ENCODE assay signal across 31 cellular contexts in genomic region chr19:55680339-55681130, GRCh38. TPM values are rescaled to one million over a fixed set of nuclear protein-coding genes. Genes with fewer than 3 reads are reported as not detected.
DNase-seq lines count a peak whose midpoint lies in the region; ATAC-seq, FAIRE-seq and TF ChIP-seq lines count a peak whose summit lies in the region.
"Had no signal": no experiment of that assay in that cellular context is flagged by ENCODE, and none has a peak within 500 bp of the region (broad histone marks: within the 10 kb centered on the region; RNA-seq: fewer than 3 reads in every experiment).

No MANE protein-coding gene starts in this region.

- no peaks in the 10 kb centered on the region for H3K9me3 ChIP-seq in GM12878 (replicated peaks; ENCODE audit: control insufficient read depth, insufficient read depth, low read length)
- no peaks in the 10 kb centered on the region for H3K9me3 ChIP-seq in mesenchymal stem cell (ENCODE audit: control insufficient read depth, low read length)
- no peaks in the 10 kb centered on the region for H3K9me3 ChIP-seq in testis
- H3K9me3 ChIP-seq: upper lobe of left lung had no signal

- no TSS peak for BruUV-seq in GM12878 (replicated peaks; lab: Mats Ljungman, UMichigan)

- no peak for ATAC-seq in GM12878
- ATAC-seq in HG03280 (IDR thresholded peaks at IDR 0.05; ENCODE audit: unreplicated experiment) = no peak
- ATAC-seq in GM18868 (IDR thresholded peaks at IDR 0.05; ENCODE audit: unreplicated experiment) = no peak
- ATAC-seq: naive thymus-derived CD8-positive, alpha-beta T cell; SK-N-SH treated with all-trans-retinoic acid at 6 μM for 48 hours had no signal

- peak overlapping the region; percentile 83 for H3K27ac Mint-ChIP-seq in activated T-cell treated with anti-CD3 and anti-CD28 coated beads, Interleukin-2, amount 50 U/mL, for 24 hours
- H3K27ac Mint-ChIP-seq: activated naive CD4-positive, alpha-beta T cell treated with anti-CD3 and anti-CD28 coated beads, Interleukin-2, amount 50 U/mL, for 24 hours had no signal

- H4K20me1 ChIP-seq in GM12878 (ENCODE audit: control insufficient read depth, insufficient read depth) = peaks cover 7% of the 10 kb centered on the region

- H3K9ac ChIP-seq in GM12878 (ENCODE audit: control insufficient read depth, insufficient read depth, low read length) = no peak overlapping the region
- H3K9ac ChIP-seq in mesenchymal stem cell (ENCODE audit: low read length) = peak overlapping the region; percentile 1

- no peak overlapping the region for H2BK15ac ChIP-seq in mesenchymal stem cell (ENCODE audit: low read depth, poor library complexity, severe bottlenecking)

- no peak overlapping the region for H2BK5ac ChIP-seq in mesenchymal stem cell (ENCODE audit: low read depth, low read length, poor library complexity, severe bottlenecking)

- SMC1A ChIA-PET in GM12878 (lab: Charles Lee; ENCODE audit: uncharacterized antibody, unreplicated experiment) = no interaction called here

- H3K18ac ChIP-seq in mesenchymal stem cell (ENCODE audit: low read depth in 1 of 2, low read length in 2 of 2) = no peak overlapping the region

- no peak for DNase-seq in activated T-cell treated with anti-CD3 and anti-CD28 coated beads, Interleukin-2, amount 50 U/mL, for 24 hours
- DNase-seq in activated T-cell treated with anti-CD3 and anti-CD28 coated beads for 4 hours (no peak), GM12878 (ENCODE audit: low read depth, low spot score) (no peak), mesenchymal stem cell (no peak), testis (peak; percentile 39), urothelium cell line (ENCODE audit: low spot score) (no peak)
- DNase-seq: 8988T; activated CD4-positive, alpha-beta T cell treated with anti-CD3 and anti-CD28 coated beads, Interleukin-2, amount 50 U/mL, for 48 hours; activated CD4-positive, CD25-positive, alpha-beta regulatory T cell treated with anti-CD3 and anti-CD28 coated beads, Interleukin-2, amount 50 U/mL, for 72 hours; activated CD8-positive, alpha-beta memory T cell treated with anti-CD3 and anti-CD28 coated beads, Interleukin-2, amount 50 U/mL, for 48 hours; anterior cingulate cortex; CD8-positive, alpha-beta memory T cell; DMS 273 treated with DMSO at 0.1 percent for 48 hours; effector CD4-positive, alpha-beta T cell; Karpas-422; midbrain; naive thymus-derived CD8-positive, alpha-beta T cell; NCI-H1417 treated with DMSO at 0.1 percent for 48 hours; NCI-H226; NCI-H69; Right ventricle myocardium superior; stimulated activated CD4-positive, alpha-beta T cell treated with anti-CD3 and anti-CD28 coated beads, Interleukin-4, amount 100 ng/mL, for 1 hour; substantia nigra; upper lobe of left lung had no signal

- H3K27me3 ChIP-seq in GM12878 (replicated peaks in 1 of 2; ENCODE audit: control insufficient read depth in 2 of 2, insufficient read depth in 2 of 2, low read length in 1 of 2) (no peaks in the 10 kb centered on the region), mesenchymal stem cell (ENCODE audit: control insufficient read depth in 1 of 2, insufficient read depth in 1 of 2, low read length in 2 of 2) (no peaks in the 10 kb centered on the region), testis (no peaks in the 10 kb centered on the region)
- H3K27me3 ChIP-seq: upper lobe of left lung had no signal

- peaks cover 61% of the 10 kb centered on the region for H3K4me1 Mint-ChIP-seq in activated T-cell treated with anti-CD3 and anti-CD28 coated beads, Interleukin-2, amount 50 U/mL, for 24 hours (ENCODE audit: low read depth)

- POLR2A ChIA-PET in GM12878 (lab: Charles Lee) = no interaction called here

- RAD21 ChIA-PET in GM12878 (lab: Charles Lee; ENCODE audit: unreplicated experiment) = no interaction called here

- TF ChIP-seq CTCF in GM12878 (IDR thresholded peaks at IDR 0.05 in 2 of 3, conservative IDR thresholded peaks at IDR 0.05 in 1 of 3; ENCODE audit: control insufficient read depth in 2 of 3, extremely low read depth in 1 of 3, insufficient read depth in 1 of 3, low read depth in 3 of 3, low read length in 3 of 3) = no peak
- no peak for TF ChIP-seq CTCF in testis (IDR thresholded peaks at IDR 0.05)

- CTCF ChIA-PET in GM12878 (lab: Yijun Ruan, JAX) = interaction anchor here (0.5 kb wide), 1 partner anchor 320 kb away, joined by 3 read pairs; no protein-coding TSS in a partner anchor

- intact Hi-C loops in GM12878 (cut with micrococcal nuclease; ENCODE audit: unreplicated experiment) (no loop called here), testis (cut with DNase I; ENCODE audit: low total_unique reads) (no loop called here)

- H3K4me2 ChIP-seq in GM12878 (ENCODE audit: control insufficient read depth, insufficient read depth) (peak overlapping the region; percentile 100; the same call in 1 of the 2 replicates), mesenchymal stem cell (ENCODE audit: low read length, poor library complexity, severe bottlenecking) (no peak overlapping the region)

- peaks cover 61% of the 10 kb centered on the region for H3K79me2 ChIP-seq in GM12878 (ENCODE audit: control insufficient read depth, insufficient read depth, low read length)

- FAIRE-seq in GM12878 (lab: Jason Lieb, UNC) (no peak), urothelium cell line (lab: Jason Lieb, UNC) (no peak)
- FAIRE-seq: bronchial epithelial cell had no signal

- H4K91ac ChIP-seq in mesenchymal stem cell (ENCODE audit: low read length) = no peak overlapping the region

- H3K4me1 ChIP-seq in GM12878 (ENCODE audit: control insufficient read depth, insufficient read depth, low read length) (peaks cover 29% of the 10 kb centered on the region), mesenchymal stem cell (ENCODE audit: control insufficient read depth, insufficient read depth, low read depth, low read length) (peaks cover 49% of the 10 kb centered on the region), testis (peaks cover 61% of the 10 kb centered on the region)

- peak overlapping the region; percentile 24 for H2AK5ac ChIP-seq in mesenchymal stem cell (ENCODE audit: low read length, severe bottlenecking)

- no peak for TF ChIP-seq POLR2A in GM12878 (IDR thresholded peaks at IDR 0.05; ENCODE audit: low read depth, low read length)
- TF ChIP-seq POLR2A in testis (IDR thresholded peaks at IDR 0.05) = no peak

- no peak overlapping the region for H2BK120ac ChIP-seq in mesenchymal stem cell (ENCODE audit: low read depth, low read length)

- H3K14ac ChIP-seq in mesenchymal stem cell (ENCODE audit: low read length in 2 of 2) = no peak overlapping the region

- H3K79me1 ChIP-seq in mesenchymal stem cell (replicated peaks; ENCODE audit: low read length, poor library complexity, severe bottlenecking) = peaks cover 10% of the 10 kb centered on the region

- TF ChIP-seq EP300 in GM12878 (IDR thresholded peaks at IDR 0.05; ENCODE audit: borderline replicate concordance in 1 of 2, control insufficient read depth in 1 of 2, low read depth in 2 of 2, low read length in 2 of 2) = no peak

- no peaks in the 10 kb centered on the region for H3K27me3 Mint-ChIP-seq in activated T-cell treated with anti-CD3 and anti-CD28 coated beads, Interleukin-2, amount 50 U/mL, for 24 hours
- H3K27me3 Mint-ChIP-seq: activated naive CD4-positive, alpha-beta T cell treated with anti-CD3 and anti-CD28 coated beads, Interleukin-2, amount 50 U/mL, for 24 hours; CD8-positive, alpha-beta memory T cell; naive thymus-derived CD8-positive, alpha-beta T cell had no signal

- in situ Hi-C loops in GM12878 (cut with MboI) = no loop called here

- H3K36me3 ChIP-seq in GM12878 (ENCODE audit: control insufficient read depth in 2 of 2, insufficient read depth in 2 of 2, low read length in 1 of 2) = peaks cover 20 to 26% of the 10 kb centered on the region in 2 experiments
- H3K36me3 ChIP-seq in mesenchymal stem cell (ENCODE audit: control insufficient read depth in 1 of 2, insufficient read depth in 2 of 2, low read depth in 1 of 2, low read length in 2 of 2) = peaks cover 64 to 76% of the 10 kb centered on the region in 2 experiments
- no peaks in the 10 kb centered on the region for H3K36me3 ChIP-seq in testis (ENCODE audit: low read depth, missing control alignments)

- H2AFZ ChIP-seq in GM12878 (ENCODE audit: control insufficient read depth, low read depth, low read length) (no peak overlapping the region), mesenchymal stem cell (ENCODE audit: low read depth, low read length) (no peak overlapping the region)

- WGBS in GM12878 (ENCODE audit: insufficient coverage, insufficient replicate concordance, low lambda C conversion rate, missing lambda C conversion rate) = 95% methylated on average over 20 of the region's 20 CpGs
- WGBS in mesenchymal stem cell = 97% methylated on average over 20 of the region's 20 CpGs
- WGBS in testis, 2 donors = 73 to 77% methylated on average over 12 to 20 of the region's 20 CpGs

- H3K4me3 Mint-ChIP-seq in activated T-cell treated with anti-CD3 and anti-CD28 coated beads, Interleukin-2, amount 50 U/mL, for 24 hours = no peak overlapping the region
- H3K4me3 Mint-ChIP-seq: activated naive CD4-positive, alpha-beta T cell treated with anti-CD3 and anti-CD28 coated beads, Interleukin-2, amount 50 U/mL, for 24 hours; T-helper 1 cell treated with Interleukin-12 subunit alpha and Interleukin-12 subunit beta and Interleukin-4 antibody, amounts not matched to agents 30 μg/mL and 1 μg/mL, for 36 hours had no signal

- H3K23ac ChIP-seq in mesenchymal stem cell (ENCODE audit: low read length in 2 of 2) = no peak overlapping the region

- H2BK12ac ChIP-seq in mesenchymal stem cell (ENCODE audit: low read length in 2 of 2) = no peak overlapping the region

- H4K8ac ChIP-seq in mesenchymal stem cell (ENCODE audit: low read length) = no peak overlapping the region

- H3K36me3 Mint-ChIP-seq in activated T-cell treated with anti-CD3 and anti-CD28 coated beads, Interleukin-2, amount 50 U/mL, for 24 hours (ENCODE audit: low read depth) = peaks cover 92% of the 10 kb centered on the region

- no peak for TF ChIP-seq RAD21 in GM12878 (IDR thresholded peaks at IDR 0.05; ENCODE audit: insufficient read depth, low read depth, low read length)

- H3K4ac ChIP-seq in mesenchymal stem cell (ENCODE audit: low read depth in 1 of 2, low read length in 2 of 2) = no peak overlapping the region

- H3K4me3 ChIP-seq in GM12878 (no peak overlapping the region), mesenchymal stem cell (ENCODE audit: insufficient read depth in 1 of 2, low read depth in 1 of 2, low read length in 2 of 2) (no peak overlapping the region), testis (no peak overlapping the region)
- H3K4me3 ChIP-seq: upper lobe of left lung had no signal

- H3K27ac ChIP-seq in GM12878 (ENCODE audit: control insufficient read depth, insufficient read depth) (no peak overlapping the region), mesenchymal stem cell (ENCODE audit: low read length, poor library complexity, severe bottlenecking) (peak overlapping the region; percentile 39), testis (peak overlapping the region in 1 of 2 donors; percentile 71)
- H3K27ac ChIP-seq: HL-60, upper lobe of left lung had no signal

- H3K9me3 Mint-ChIP-seq in activated T-cell treated with anti-CD3 and anti-CD28 coated beads, Interleukin-2, amount 50 U/mL, for 24 hours = no peaks in the 10 kb centered on the region
- H3K9me3 Mint-ChIP-seq: activated naive CD4-positive, alpha-beta T cell treated with anti-CD3 and anti-CD28 coated beads, Interleukin-2, amount 50 U/mL, for 24 hours; CD8-positive, alpha-beta memory T cell; naive thymus-derived CD8-positive, alpha-beta T cell; T-helper 1 cell treated with Interleukin-12 subunit alpha and Interleukin-12 subunit beta and Interleukin-4 antibody, amounts not matched to agents 30 μg/mL and 1 μg/mL, for 36 hours had no signal

RNA-seq across cellular contexts. Expression of gene EPN1, which starts 5.5 kb away (rescaled TPM):
- 21.7 and 25.6 TPM in 2 replicates for total RNA-seq in GM12878 (2013; cell fraction: nucleolus; rRNA removed)
- 7.7 and 12.0 TPM in 2 replicates for total RNA-seq in GM12878 (2014; rRNA removed)
- total RNA-seq in GM12878 (2014; rRNA removed; fragmentation: Illumina TruSeq; extraction: Trizol) = 4.7 and 6.2 TPM in 2 replicates
- 79.8 and 88.5 TPM in 2 replicates for total RNA-seq in GM12878 (2021)
- 7.1 TPM for polyA plus RNA-seq in GM12878 (2011; ENCODE audit: low read depth)
- polyA plus RNA-seq in GM12878 (2011; rRNA removed) = 3.4 and 9.3 TPM in 2 replicates
- polyA plus RNA-seq in GM12878 (2011; cell fraction: cytosol; rRNA removed) = 18.3 and 23.2 TPM in 2 replicates
- polyA plus RNA-seq in GM12878 (2011; cell fraction: nucleus; rRNA removed) = 35.8 and 58.4 TPM in 2 replicates
- 28.6 and 36.3 TPM in 2 replicates for polyA plus RNA-seq in GM12878 (2012)
- 2.0 and 6.8 TPM in 2 replicates for polyA plus RNA-seq in GM12878 (2014; fragmentation: Illumina TruSeq; extraction: Trizol)
- under 1 TPM; 0.11 to 0.16 TPM for polyA plus RNA-seq in GM12878 (2014; fragmentation: Nextera tagmentation; extraction: Ambion mirVana)
- polyA plus RNA-seq in GM12878 (2014; rRNA removed) = 36.9 and 47.0 TPM in 2 replicates
- polyA plus RNA-seq in GM12878 (2016; fragmentation: Nextera tagmentation; extraction: Ambion mirVana) = 10 to 100 TPM; 21.8 to 22.1 TPM
- 19.7 and 22.3 TPM in 2 replicates for polyA minus RNA-seq in GM12878 (2011; rRNA and poly(A)+ RNA removed)
- 18.9 and 25.0 TPM in 2 replicates for polyA minus RNA-seq in GM12878 (2011; cell fraction: cytosol; rRNA and poly(A)+ RNA removed)
- polyA minus RNA-seq in GM12878 (2011; cell fraction: nucleus; rRNA and poly(A)+ RNA removed) = 9.1 and 13.6 TPM in 2 replicates
- polyA plus RNA-seq in mesenchymal stem cell (2013, experiment 1 of 2) = 111 TPM
- polyA plus RNA-seq in mesenchymal stem cell (2013, experiment 2 of 2) = 108 TPM
- 100 to 1,000 TPM; 176 to 303 TPM for total RNA-seq in testis
- polyA plus RNA-seq in testis (ENCODE audit: insufficient read depth, low read depth, low replicate concordance) = 134 TPM

RNA-seq across cellular contexts. Expression of gene U2AF2, which starts 25.7 kb away (rescaled TPM):
- 46.0 and 50.9 TPM in 2 replicates for total RNA-seq in GM12878 (2013; cell fraction: nucleolus; rRNA removed)
- total RNA-seq in GM12878 (2014; rRNA removed) (204 and 228 TPM in 2 replicates), GM12878 (2014; rRNA removed; fragmentation: Illumina TruSeq; extraction: Trizol) (112 and 121 TPM in 2 replicates), GM12878 (2021) (308 and 338 TPM in 2 replicates), testis (100 to 1,000 TPM; 264 to 281 TPM)
- 59.4 TPM for polyA plus RNA-seq in GM12878 (2011; ENCODE audit: low read depth)
- polyA plus RNA-seq in GM12878 (2011; rRNA removed) (54.9 and 140 TPM in 2 replicates), GM12878 (2014; fragmentation: Illumina TruSeq; extraction: Trizol) (50.9 and 141 TPM in 2 replicates), GM12878 (2014; fragmentation: Nextera tagmentation; extraction: Ambion mirVana) (1 to 10 TPM; 3.0 to 8.3 TPM), GM12878 (2014; rRNA removed) (284 and 360 TPM in 2 replicates), GM12878 (2016; fragmentation: Nextera tagmentation; extraction: Ambion mirVana) (10 to 100 TPM; 46.2 to 48.9 TPM), testis (ENCODE audit: insufficient read depth, low read depth, low replicate concordance) (163 TPM)
- 239 and 270 TPM in 2 replicates for polyA plus RNA-seq in GM12878 (2011; cell fraction: cytosol; rRNA removed)
- 425 and 604 TPM in 2 replicates for polyA plus RNA-seq in GM12878 (2011; cell fraction: nucleus; rRNA removed)
- polyA plus RNA-seq in GM12878 (2012) = 148 and 173 TPM in 2 replicates
- polyA minus RNA-seq in GM12878 (2011; rRNA and poly(A)+ RNA removed) = 61.6 and 111 TPM in 2 replicates
- polyA minus RNA-seq in GM12878 (2011; cell fraction: cytosol; rRNA and poly(A)+ RNA removed) = 60.9 and 65.2 TPM in 2 replicates
- polyA minus RNA-seq in GM12878 (2011; cell fraction: nucleus; rRNA and poly(A)+ RNA removed) = 63.1 and 102 TPM in 2 replicates
- polyA plus RNA-seq in mesenchymal stem cell (2013, experiment 1 of 2) = 90.3 TPM
- polyA plus RNA-seq in mesenchymal stem cell (2013, experiment 2 of 2) = 82.6 TPM

RNA-seq across cellular contexts. Expression of gene CCDC106, which starts 32.5 kb away (rescaled TPM):
- 8.3 and 8.6 TPM in 2 replicates for total RNA-seq in GM12878 (2013; cell fraction: nucleolus; rRNA removed)
- total RNA-seq in GM12878 (2014; rRNA removed) = 19.2 and 22.5 TPM in 2 replicates
- 11.9 and 12.7 TPM in 2 replicates for total RNA-seq in GM12878 (2014; rRNA removed; fragmentation: Illumina TruSeq; extraction: Trizol)
- 33.1 and 34.2 TPM in 2 replicates for total RNA-seq in GM12878 (2021)
- polyA plus RNA-seq in GM12878 (2011; ENCODE audit: low read depth) = 5.6 TPM
- 7.8 and 16.4 TPM in 2 replicates for polyA plus RNA-seq in GM12878 (2011; rRNA removed)
- 17.5 and 27.2 TPM in 2 replicates for polyA plus RNA-seq in GM12878 (2011; cell fraction: cytosol; rRNA removed)
- polyA plus RNA-seq in GM12878 (2011; cell fraction: nucleus; rRNA removed) = 38.1 and 48.1 TPM in 2 replicates
- polyA plus RNA-seq in GM12878 (2012) = 27.7 and 32.6 TPM in 2 replicates
- polyA plus RNA-seq in GM12878 (2014; fragmentation: Illumina TruSeq; extraction: Trizol) = 7.7 and 19.2 TPM in 2 replicates
- under 1 TPM; 0.04 to 0.14 TPM for polyA plus RNA-seq in GM12878 (2014; fragmentation: Nextera tagmentation; extraction: Ambion mirVana)
- 35.9 and 39.9 TPM in 2 replicates for polyA plus RNA-seq in GM12878 (2014; rRNA removed)
- polyA plus RNA-seq in GM12878 (2016; fragmentation: Nextera tagmentation; extraction: Ambion mirVana) = 10 to 100 TPM; 20.4 to 25.7 TPM
- polyA minus RNA-seq in GM12878 (2011; rRNA and poly(A)+ RNA removed) = 3.4 and 7.2 TPM in 2 replicates
- 5.5 and 7.0 TPM in 2 replicates for polyA minus RNA-seq in GM12878 (2011; cell fraction: cytosol; rRNA and poly(A)+ RNA removed)
- 6.4 and 14.4 TPM in 2 replicates for polyA minus RNA-seq in GM12878 (2011; cell fraction: nucleus; rRNA and poly(A)+ RNA removed)
- 19.4 TPM for polyA plus RNA-seq in mesenchymal stem cell (2013, experiment 1 of 2)
- polyA plus RNA-seq in mesenchymal stem cell (2013, experiment 2 of 2) = 19.0 TPM
- 10 to 100 TPM; 57.0 to 84.9 TPM for total RNA-seq in testis
- 34.5 TPM for polyA plus RNA-seq in testis (ENCODE audit: insufficient read depth, low read depth, low replicate concordance)

RNA-seq across cellular contexts. Expression of gene ZNF581, which starts 37.1 kb away (rescaled TPM):
- 5.3 and 7.2 TPM in 2 replicates for total RNA-seq in GM12878 (2013; cell fraction: nucleolus; rRNA removed)
- 22.1 and 25.4 TPM in 2 replicates for total RNA-seq in GM12878 (2014; rRNA removed)
- total RNA-seq in GM12878 (2014; rRNA removed; fragmentation: Illumina TruSeq; extraction: Trizol) = 14.0 and 14.1 TPM in 2 replicates
- 44.9 and 45.4 TPM in 2 replicates for total RNA-seq in GM12878 (2021)
- 31.2 TPM for polyA plus RNA-seq in GM12878 (2011; ENCODE audit: low read depth)
- polyA plus RNA-seq in GM12878 (2011; rRNA removed) = 13.5 and 19.1 TPM in 2 replicates
- 27.8 and 34.4 TPM in 2 replicates for polyA plus RNA-seq in GM12878 (2011; cell fraction: cytosol; rRNA removed)
- polyA plus RNA-seq in GM12878 (2011; cell fraction: nucleus; rRNA removed) = 21.8 and 24.9 TPM in 2 replicates
- polyA plus RNA-seq in GM12878 (2012) = 43.7 and 58.1 TPM in 2 replicates
- polyA plus RNA-seq in GM12878 (2014; fragmentation: Illumina TruSeq; extraction: Trizol) = 7.8 and 13.2 TPM in 2 replicates
- polyA plus RNA-seq in GM12878 (2014; fragmentation: Nextera tagmentation; extraction: Ambion mirVana) = 10 to 100 TPM in 1 of 2 experiments, 1 to 10 TPM in 1; 4.7 to 18.1 TPM
- 39.6 and 45.3 TPM in 2 replicates for polyA plus RNA-seq in GM12878 (2014; rRNA removed)
- 10 to 100 TPM; 29.1 to 37.0 TPM for polyA plus RNA-seq in GM12878 (2016; fragmentation: Nextera tagmentation; extraction: Ambion mirVana)
- polyA minus RNA-seq in GM12878 (2011; rRNA and poly(A)+ RNA removed) = 15.2 and 28.9 TPM in 2 replicates
- polyA minus RNA-seq in GM12878 (2011; cell fraction: cytosol; rRNA and poly(A)+ RNA removed) = 11.5 and 15.8 TPM in 2 replicates
- 6.0 and 9.0 TPM in 2 replicates for polyA minus RNA-seq in GM12878 (2011; cell fraction: nucleus; rRNA and poly(A)+ RNA removed)
- polyA plus RNA-seq in mesenchymal stem cell (2013, experiment 1 of 2) = 30.2 TPM
- polyA plus RNA-seq in mesenchymal stem cell (2013, experiment 2 of 2) = 31.9 TPM
- total RNA-seq in testis = 10 to 100 TPM; 17.3 to 31.2 TPM
- 18.4 TPM for polyA plus RNA-seq in testis (ENCODE audit: insufficient read depth, low read depth, low replicate concordance)

RNA-seq across cellular contexts. Expression of gene ZNF580, which starts 39.7 kb away (rescaled TPM):
- total RNA-seq in GM12878 (2013; cell fraction: nucleolus; rRNA removed) = 16.2 and 23.0 TPM in 2 replicates
- total RNA-seq in GM12878 (2014; rRNA removed) (9.4 and 12.2 TPM in 2 replicates), GM12878 (2014; rRNA removed; fragmentation: Illumina TruSeq; extraction: Trizol) (4.7 and 5.7 TPM in 2 replicates), GM12878 (2021) (31.8 and 34.2 TPM in 2 replicates), testis (10 to 100 TPM; 37.6 to 38.0 TPM)
- 12.4 TPM for polyA plus RNA-seq in GM12878 (2011; ENCODE audit: low read depth)
- polyA plus RNA-seq in GM12878 (2011; rRNA removed) (5.5 and 7.9 TPM in 2 replicates), GM12878 (2014; fragmentation: Illumina TruSeq; extraction: Trizol) (5.3 and 7.4 TPM in 2 replicates), GM12878 (2014; fragmentation: Nextera tagmentation; extraction: Ambion mirVana) (1 to 10 TPM; 2.3 to 7.4 TPM), GM12878 (2014; rRNA removed) (27.1 and 30.2 TPM in 2 replicates), GM12878 (2016; fragmentation: Nextera tagmentation; extraction: Ambion mirVana) (10 to 100 TPM; 24.7 to 25.3 TPM), testis (ENCODE audit: insufficient read depth, low read depth, low replicate concordance) (21.7 TPM)
- polyA plus RNA-seq in GM12878 (2011; cell fraction: cytosol; rRNA removed) = 9.7 and 13.8 TPM in 2 replicates
- polyA plus RNA-seq in GM12878 (2011; cell fraction: nucleus; rRNA removed) = 50.7 and 83.1 TPM in 2 replicates
- 33.1 and 35.3 TPM in 2 replicates for polyA plus RNA-seq in GM12878 (2012)
- 3.4 and 7.0 TPM in 2 replicates for polyA minus RNA-seq in GM12878 (2011; rRNA and poly(A)+ RNA removed)
- 5.5 and 8.0 TPM in 2 replicates for polyA minus RNA-seq in GM12878 (2011; cell fraction: cytosol; rRNA and poly(A)+ RNA removed)
- 8.2 and 17.3 TPM in 2 replicates for polyA minus RNA-seq in GM12878 (2011; cell fraction: nucleus; rRNA and poly(A)+ RNA removed)
- polyA plus RNA-seq in mesenchymal stem cell (2013, experiment 1 of 2) = 46.7 TPM
- polyA plus RNA-seq in mesenchymal stem cell (2013, experiment 2 of 2) = 48.6 TPM
